32 cellular contexts compared by ENCODE assay signal in the genomic region with DNA sequence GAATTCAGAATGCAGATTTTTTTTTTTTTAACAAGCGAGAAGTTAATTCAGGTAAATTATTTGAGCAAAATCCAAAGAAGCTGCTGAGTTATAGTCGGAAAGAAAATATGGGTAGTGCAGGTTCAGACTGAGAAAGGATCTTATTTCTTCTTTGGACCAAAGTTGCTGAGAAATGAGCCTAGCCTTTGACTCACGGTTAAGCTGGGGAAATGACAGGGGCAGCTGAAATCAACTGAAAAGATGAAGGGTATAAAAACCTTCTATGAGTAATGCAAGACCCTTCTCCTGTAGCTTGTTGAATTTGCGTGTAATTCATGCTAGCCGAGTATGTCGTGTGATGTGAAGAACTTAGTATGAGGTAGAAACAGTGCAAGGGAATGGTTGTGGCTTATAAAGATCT.
"Had no signal": no experiment of that assay in that cellular context is flagged by ENCODE, and none has a peak within 500 bp of the region (broad histone marks: within the 10 kb centered on the region; RNA-seq: fewer than 3 reads in every experiment).

No MANE protein-coding gene starts in this region.

- H3K4me1 ChIP-seq: ascending aorta, breast epithelium had no signal

- H3K4me3 Mint-ChIP-seq: activated CD4-positive, alpha-beta T cell treated with anti-CD3 and anti-CD28 coated beads, Interleukin-2, amount 10 ng/mL, durations not matched to agents 24 days and 14 days; activated CD8-positive, alpha-beta T cell treated with anti-CD3 and anti-CD28 coated beads, Interleukin-2, amount 10 ng/mL, durations not matched to agents 7 days and 5 days; activated naive CD4-positive, alpha-beta T cell treated with anti-CD3 and anti-CD28 coated beads, Interleukin-2, amount 10 ng/mL, durations not matched to agents 7 days and 5 days; activated naive CD8-positive, alpha-beta T cell; activated T-cell treated with anti-CD3 and anti-CD28 coated beads, Interleukin-2, amount 50 U/mL, for 24 hours had no signal

- H3K9me3 ChIP-seq: ascending aorta, breast epithelium, Peyer's patch had no signal

- H3K27me3 ChIP-seq: ascending aorta, breast epithelium, Peyer's patch had no signal

- H3K4me1 Mint-ChIP-seq: activated naive CD4-positive, alpha-beta T cell treated with anti-CD3 and anti-CD28 coated beads, Interleukin-2, amount 10 ng/mL, durations not matched to agents 7 days and 5 days had no signal

- H3K9me3 Mint-ChIP-seq: activated CD4-positive, alpha-beta T cell treated with anti-CD3 and anti-CD28 coated beads, Interleukin-2, amount 10 ng/mL, durations not matched to agents 24 days and 14 days; activated naive CD4-positive, alpha-beta T cell treated with anti-CD3 and anti-CD28 coated beads, Interleukin-2, amount 10 ng/mL, durations not matched to agents 7 days and 5 days; activated T-cell treated with anti-CD3 and anti-CD28 coated beads, Interleukin-2, amount 50 U/mL, for 24 hours; activated T-helper 2 cell treated with anti-CD3 and anti-CD28 coated beads, Interferon-gamma antibody, Interleukin-2, Interleukin-4, amounts not matched to agents 10 μg/mL and 5 μg/mL and 100 μg/mL, durations not matched to agents 14 hours and 24 hours and 36 hours had no signal

- H3K36me3 ChIP-seq: breast epithelium had no signal

- ATAC-seq: activated CD8-positive, alpha-beta T cell treated with anti-CD3 and anti-CD28 coated beads, Interleukin-2, amount 10 ng/mL, durations not matched to agents 7 days and 5 days; PC-3 had no signal

- H3K27me3 Mint-ChIP-seq: activated CD4-positive, alpha-beta T cell treated with anti-CD3 and anti-CD28 coated beads, Interleukin-2, amount 10 ng/mL, durations not matched to agents 24 days and 14 days; activated naive CD4-positive, alpha-beta T cell treated with anti-CD3 and anti-CD28 coated beads, Interleukin-2, amount 10 ng/mL, durations not matched to agents 7 days and 5 days; activated naive CD8-positive, alpha-beta T cell; activated T-cell treated with anti-CD3 and anti-CD28 coated beads, Interleukin-2, amount 50 U/mL, for 24 hours had no signal

- DNase-seq: activated CD4-positive, alpha-beta T cell treated with anti-CD3 and anti-CD28 coated beads, Interleukin-2, amount 10 ng/mL, durations not matched to agents 24 days and 14 days; activated CD4-positive, alpha-beta T cell treated with anti-CD3 and anti-CD28 coated beads, Interleukin-2, amount 50 U/mL, for 48 hours; activated CD8-positive, alpha-beta T cell treated with anti-CD3 and anti-CD28 coated beads, Interleukin-2, amount 10 ng/mL, durations not matched to agents 7 days and 5 days; activated gamma-delta T cell; activated naive CD4-positive, alpha-beta T cell treated with anti-CD3 and anti-CD28 coated beads, Interleukin-2, amount 10 ng/mL, durations not matched to agents 7 days and 5 days; activated T-cell treated with anti-CD3 and anti-CD28 coated beads, Interleukin-2, amount 50 U/mL, for 24 hours; amniotic stem cell; NCI-H1092 treated with DMSO at 0.1 percent for 48 hours; NCI-H1417; NCI-H146; NCI-H187; NCI-H2029 treated with DMSO at 0.1 percent for 48 hours; NCI-H2107; NCI-H2171; NCI-H510A; NCI-H526; NCI-H748 treated with DMSO at 0.1 percent for 48 hours; NK-92 treated with Interleukin-12 subunit alpha and Interleukin-12 subunit beta, amount 100 ng/mL, for 24 hours; PC-3; Peyer's patch; RPMI8226; SIG-M5; SW 1271; T-helper 1 cell; T-helper 2 cell; T1000 had no signal

- H3K27ac Mint-ChIP-seq: activated CD4-positive, alpha-beta T cell treated with anti-CD3 and anti-CD28 coated beads, Interleukin-2, amount 10 ng/mL, durations not matched to agents 24 days and 14 days; activated CD8-positive, alpha-beta T cell treated with anti-CD3 and anti-CD28 coated beads, Interleukin-2, amount 10 ng/mL, durations not matched to agents 7 days and 5 days; activated naive CD4-positive, alpha-beta T cell treated with anti-CD3 and anti-CD28 coated beads, Interleukin-2, amount 10 ng/mL, durations not matched to agents 7 days and 5 days; activated naive CD8-positive, alpha-beta T cell; activated T-cell treated with anti-CD3 and anti-CD28 coated beads, Interleukin-2, amount 50 U/mL, for 24 hours; activated T-helper 2 cell treated with anti-CD3 and anti-CD28 coated beads, Interferon-gamma antibody, Interleukin-2, Interleukin-4, amounts not matched to agents 10 μg/mL and 5 μg/mL and 100 μg/mL, durations not matched to agents 14 hours and 24 hours and 36 hours had no signal

- H3K27ac ChIP-seq: ascending aorta, breast epithelium, KMS-11, Peyer's patch, WERI-Rb-1 had no signal

- H3K4me3 ChIP-seq: ascending aorta, breast epithelium, Peyer's patch had no signal
